In the genomic region with DNA sequence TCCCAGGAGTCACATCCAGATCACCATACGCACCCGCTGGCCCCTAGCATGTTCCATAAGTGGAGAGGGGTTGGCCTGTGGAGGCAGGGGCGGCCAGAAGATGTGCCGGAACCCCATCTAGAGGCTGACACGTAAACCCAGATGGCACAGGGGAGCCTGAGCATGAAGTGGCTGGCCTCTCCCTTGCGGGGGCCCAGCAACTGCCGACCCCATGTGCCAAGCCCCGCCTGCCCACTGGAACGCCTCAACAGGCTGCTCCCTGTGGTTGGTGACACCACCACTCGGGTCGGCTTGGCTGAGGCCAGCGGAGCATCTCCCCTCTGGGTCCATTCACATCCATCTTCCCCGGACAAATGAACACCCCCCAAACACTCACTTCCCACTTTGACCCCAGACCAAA, we compare ENCODE assay signal across 19 cellular contexts. TPM values are rescaled to one million over a fixed set of nuclear protein-coding genes. Genes with fewer than 3 reads are reported as not detected.
A peak's percentile ranks its signal among the peaks of the same experiment; 100 is the strongest.
DNase-seq lines count a peak whose midpoint lies in the region; TF ChIP-seq lines count a peak whose summit lies in the region.
"Had no signal": no experiment of that assay in that cellular context is flagged by ENCODE, and none has a peak within 500 bp of the region (broad histone marks: within the 10 kb centered on the region; RNA-seq: fewer than 3 reads in every experiment).

No MANE protein-coding gene starts in this region.

- peaks cover 3% of the 10 kb centered on the region for H3K4me1 Mint-ChIP-seq in activated CD4-positive, alpha-beta T cell treated with anti-CD3 and anti-CD28 coated beads, Interleukin-2, amount 10 ng/mL, durations not matched to agents 7 days and 5 days

- intact Hi-C loops in ascending aorta (cut with DNase I) = no loop called here

- peaks cover 62% of the 10 kb centered on the region for H3K4me1 ChIP-seq in GM23248 (ENCODE audit: insufficient read depth)
- peaks cover 52 to 94% of the 10 kb centered on the region in 2 donors for H3K4me1 ChIP-seq in ascending aorta
- peaks cover 43% of the 10 kb centered on the region for H3K4me1 ChIP-seq in smooth muscle cell (ENCODE audit: low read depth)

- no peak overlapping the region; the same call in 1 of the 2 replicates for H3K9ac ChIP-seq in GM23248
- no peak overlapping the region for H3K9ac ChIP-seq in smooth muscle cell (ENCODE audit: low read depth)

- in situ Hi-C loops in GM23248 (cut with MboI) = no loop called here

- no peaks in the 10 kb centered on the region for H3K36me3 Mint-ChIP-seq in activated CD4-positive, alpha-beta T cell treated with anti-CD3 and anti-CD28 coated beads, Interleukin-2, amount 10 ng/mL, durations not matched to agents 7 days and 5 days (ENCODE audit: low read depth)
- H3K36me3 Mint-ChIP-seq: CD4-positive, CD25-positive, alpha-beta regulatory T cell had no signal

- H2AFZ ChIP-seq in GM23248 = no peak overlapping the region
- no peak overlapping the region for H2AFZ ChIP-seq in smooth muscle cell (ENCODE audit: low read depth)

- peaks cover 36% of the 10 kb centered on the region for H3F3A ChIP-seq in GM23248 (ENCODE audit: insufficient read depth)
- peaks cover 10% of the 10 kb centered on the region for H3F3A ChIP-seq in smooth muscle cell (ENCODE audit: low read depth)

- 0 out of 2 replicates have a peak overlapping the region, but pooled peaks have one; percentile 5 for H3K27ac ChIP-seq in GM23248
- H3K27ac ChIP-seq in ascending aorta = peak overlapping the region; percentile 94 to 100
- peak overlapping the region; percentile 99 for H3K27ac ChIP-seq in layer of hippocampus (ENCODE audit: low read depth, low read length)
- peak overlapping the region; percentile 100 for H3K27ac ChIP-seq in smooth muscle cell (ENCODE audit: low read depth)

- H3K27ac Mint-ChIP-seq in activated CD4-positive, alpha-beta T cell treated with anti-CD3 and anti-CD28 coated beads, Interleukin-2, amount 10 ng/mL, durations not matched to agents 7 days and 5 days = no peak overlapping the region
- H3K27ac Mint-ChIP-seq: CD4-positive, CD25-positive, alpha-beta regulatory T cell had no signal

- POLR2A ChIA-PET in activated CD4-positive, alpha-beta T cell treated with anti-CD3 and anti-CD28 coated beads, Interleukin-2, amount 10 ng/mL, durations not matched to agents 7 days and 5 days (lab: Charles Lee) = no interaction called here

- DNase-seq in GM23248 = no peak
- no peak for DNase-seq in ascending aorta (ENCODE audit: low spot score in 2 of 2)
- no peak for DNase-seq in smooth muscle cell (lab: John Stamatoyannopoulos, UW; ENCODE audit: unreplicated experiment)
- DNase-seq in mucosa of gallbladder (ENCODE audit: low spot score) = no peak
- DNase-seq in activated effector memory CD4-positive, alpha-beta T cell treated with anti-CD3 and anti-CD28 coated beads, Interleukin-2, amount 50 U/mL, for 16 hours = no peak
- no peak for DNase-seq in Kasumi-1 (lab: John Stamatoyannopoulos, UW)
- no peak for DNase-seq in activated CD4-positive, alpha-beta T cell treated with anti-CD3 and anti-CD28 coated beads, Interleukin-2, amount 10 ng/mL, durations not matched to agents 7 days and 5 days
- DNase-seq: Calu3; CD4-positive, CD25-positive, alpha-beta regulatory T cell; DND-41; GDM1; MM.1S; NCI-H1105; NCI-H1694 treated with DMSO at 0.1 percent for 48 hours; NCI-H69; NK-92 treated with Interleukin-12 subunit alpha and Interleukin-12 subunit beta, amount 100 ng/mL, for 24 hours; OCI-M1 had no signal

- CTCF ChIA-PET in activated CD4-positive, alpha-beta T cell treated with anti-CD3 and anti-CD28 coated beads, Interleukin-2, amount 10 ng/mL, durations not matched to agents 7 days and 5 days (lab: Charles Lee) = no interaction called here

- no peaks in the 10 kb centered on the region for H3K9me2 ChIP-seq in GM23248 (ENCODE audit: insufficient read depth)

- H3K27me3 ChIP-seq in GM23248 (replicated peaks; ENCODE audit: insufficient read depth) (no peaks in the 10 kb centered on the region), ascending aorta (no peaks in the 10 kb centered on the region), layer of hippocampus (ENCODE audit: control insufficient read depth, insufficient read depth, low read length) (no peaks in the 10 kb centered on the region), smooth muscle cell (ENCODE audit: low read depth) (no peaks in the 10 kb centered on the region)

- no peaks in the 10 kb centered on the region; the same call in 1 of the 2 replicates for H3K36me3 ChIP-seq in GM23248 (ENCODE audit: low read depth)
- H3K36me3 ChIP-seq in ascending aorta = peaks cover 16 to 33% of the 10 kb centered on the region in 2 donors
- H3K36me3 ChIP-seq in smooth muscle cell (ENCODE audit: low read depth) = no peaks in the 10 kb centered on the region

- H3K79me2 ChIP-seq in GM23248 (ENCODE audit: insufficient read depth) (peaks cover 90% of the 10 kb centered on the region), smooth muscle cell (ENCODE audit: low read depth) (peaks cover 91% of the 10 kb centered on the region)

- no peak overlapping the region for H3K4me3 Mint-ChIP-seq in activated CD4-positive, alpha-beta T cell treated with anti-CD3 and anti-CD28 coated beads, Interleukin-2, amount 10 ng/mL, durations not matched to agents 7 days and 5 days
- H3K4me3 Mint-ChIP-seq: CD4-positive, CD25-positive, alpha-beta regulatory T cell had no signal

- H3K4me2 ChIP-seq in GM23248 (ENCODE audit: unreplicated experiment) (no peak overlapping the region), smooth muscle cell (no peak overlapping the region)

- H3K27me3 Mint-ChIP-seq in activated CD4-positive, alpha-beta T cell treated with anti-CD3 and anti-CD28 coated beads, Interleukin-2, amount 10 ng/mL, durations not matched to agents 7 days and 5 days = no peaks in the 10 kb centered on the region

- WGBS in GM23248 (ENCODE audit: low coverage in 1 of 2, low lambda C conversion rate in 2 of 2, missing lambda C conversion rate in 2 of 2), 2 experiments = 77 to 89% methylated on average over 11 to 13 of the region's 13 CpGs
- 93% methylated on average over 13 of the region's 13 CpGs for WGBS in smooth muscle cell (ENCODE audit: low lambda C conversion rate)

- no peaks in the 10 kb centered on the region for H3K9me3 Mint-ChIP-seq in activated CD4-positive, alpha-beta T cell treated with anti-CD3 and anti-CD28 coated beads, Interleukin-2, amount 10 ng/mL, durations not matched to agents 7 days and 5 days
- H3K9me3 Mint-ChIP-seq: CD4-positive, CD25-positive, alpha-beta regulatory T cell had no signal

- H3K4me3 ChIP-seq in GM23248 = no peak overlapping the region
- no peak overlapping the region for H3K4me3 ChIP-seq in ascending aorta
- no peak overlapping the region for H3K4me3 ChIP-seq in smooth muscle cell

- H3K9me3 ChIP-seq in GM23248 (ENCODE audit: low read depth) = no peaks in the 10 kb centered on the region
- no peaks in the 10 kb centered on the region for H3K9me3 ChIP-seq in ascending aorta
- no peaks in the 10 kb centered on the region for H3K9me3 ChIP-seq in smooth muscle cell (replicated peaks; ENCODE audit: low read depth)

- H4K20me1 ChIP-seq in GM23248 (ENCODE audit: insufficient read depth) (no peaks in the 10 kb centered on the region), smooth muscle cell (ENCODE audit: low read depth) (peaks cover 45% of the 10 kb centered on the region)

- TF ChIP-seq CTCF in ascending aorta (IDR thresholded peaks at IDR 0.05) (no peak), smooth muscle cell (IDR thresholded peaks at IDR 0.05; ENCODE audit: borderline replicate concordance, insufficient read depth, poor library complexity, severe bottlenecking) (no peak)

RNA-seq across cellular contexts. Expression of a gene that starts 9.5 kb away (rescaled TPM):
- total RNA-seq in GM23248 (2014; rRNA removed; shearing (Covaris generic)) = 84.0 and 87.0 TPM in 2 replicates
- polyA plus RNA-seq in GM23248 (2016; fragmentation: Nextera tagmentation; extraction: Ambion mirVana) = 52.9 and 56.1 TPM in 2 replicates
- total RNA-seq in ascending aorta = 243 TPM
- total RNA-seq in smooth muscle cell = 49.4 and 49.9 TPM in 2 replicates
- polyA plus RNA-seq in smooth muscle cell = 117 and 123 TPM in 2 replicates
- 223 TPM for total RNA-seq in mucosa of gallbladder
- under 1 TPM in 1 of 2 experiments, not detected in 1; 0.04 TPM for total RNA-seq in activated CD4-positive, alpha-beta T cell treated with anti-CD3 and anti-CD28 coated beads, Interleukin-2, amount 10 ng/mL, durations not matched to agents 7 days and 5 days

RNA-seq across cellular contexts. Expression of a gene that starts 23.2 kb away (rescaled TPM):
- total RNA-seq in GM23248 (2014; rRNA removed; shearing (Covaris generic)) = not detected in 2 replicates
- polyA plus RNA-seq in GM23248 (2016; fragmentation: Nextera tagmentation; extraction: Ambion mirVana) (not detected in 2 replicates), smooth muscle cell (1.9 and 7.2 TPM in 2 replicates)
- total RNA-seq in ascending aorta (not detected), smooth muscle cell (not detected in 2 replicates), mucosa of gallbladder (15.0 TPM)
- not detected for total RNA-seq in activated CD4-positive, alpha-beta T cell treated with anti-CD3 and anti-CD28 coated beads, Interleukin-2, amount 10 ng/mL, durations not matched to agents 7 days and 5 days
- total RNA-seq: Calu3; CD4-positive, CD25-positive, alpha-beta regulatory T cell; H1 had no signal
- polyA plus RNA-seq: CD4-positive, CD25-positive, alpha-beta regulatory T cell; H1 had no signal

RNA-seq across cellular contexts. Expression of a gene that starts 35.0 kb away (rescaled TPM):
- not detected in 2 replicates for total RNA-seq in GM23248 (2014; rRNA removed; shearing (Covaris generic))
- not detected in 2 replicates for polyA plus RNA-seq in GM23248 (2016; fragmentation: Nextera tagmentation; extraction: Ambion mirVana)
- not detected for total RNA-seq in ascending aorta
- 1.7 TPM in 1 of 2 replicates, not detected in the other for total RNA-seq in smooth muscle cell
- polyA plus RNA-seq in smooth muscle cell = 2.3 and 11.1 TPM in 2 replicates
- total RNA-seq in mucosa of gallbladder = 26.7 TPM
- not detected for total RNA-seq in activated CD4-positive, alpha-beta T cell treated with anti-CD3 and anti-CD28 coated beads, Interleukin-2, amount 10 ng/mL, durations not matched to agents 7 days and 5 days
- total RNA-seq: Calu3; CD4-positive, CD25-positive, alpha-beta regulatory T cell; H1 had no signal
- polyA plus RNA-seq: CD4-positive, CD25-positive, alpha-beta regulatory T cell; H1 had no signal

Comparison
In these comparisons a context has a peak if more than half of its experiments do, and no peak if none do; other contexts are left out.
1. H3K27ac ChIP-seq: peak in every context shown above with its lines; median percentile 100 in smooth muscle cell; 99 in layer of hippocampus; 97 in ascending aorta; 5 in GM23248.
2. RNA of a gene that starts 9.5 kb away (total RNA-seq): 243 TPM in ascending aorta (single experiment), 223 TPM in mucosa of gallbladder (single experiment), 84.0 to 87.0 TPM in GM23248 and 49.4 to 49.9 TPM in smooth muscle cell; 0.04 TPM in activated CD4-positive, alpha-beta T cell treated with anti-CD3 and anti-CD28 coated beads, Interleukin-2, amount 10 ng/mL, durations not matched to agents 7 days and 5 days; every median in the first group is over 10 times any median in the second.
3. RNA of a gene that starts 23.2 kb away (total RNA-seq): 15.0 TPM in mucosa of gallbladder (single experiment); not detected in GM23248, not detected in ascending aorta (single experiment), not detected in smooth muscle cell and not detected in activated CD4-positive, alpha-beta T cell treated with anti-CD3 and anti-CD28 coated beads, Interleukin-2, amount 10 ng/mL, durations not matched to agents 7 days and 5 days; every median in the first group is over 10 times any median in the second.
4. RNA of a gene that starts 35.0 kb away (total RNA-seq): 26.7 TPM in mucosa of gallbladder (single experiment); 1.7 TPM in smooth muscle cell, not detected in GM23248, not detected in ascending aorta (single experiment) and not detected in activated CD4-positive, alpha-beta T cell treated with anti-CD3 and anti-CD28 coated beads, Interleukin-2, amount 10 ng/mL, durations not matched to agents 7 days and 5 days; every median in the first group is over 10 times any median in the second.